Comparison of ENCODE assay signal across 9 cellular contexts in genomic region chr7:108358553-108358952, GRCh38.
A peak's percentile ranks its signal among the peaks of the same experiment; 100 is the strongest.
DNase-seq lines count a peak whose midpoint lies in the region; ATAC-seq, FAIRE-seq and TF ChIP-seq lines count a peak whose summit lies in the region.
"Had no signal": no experiment of that assay in that cellular context is flagged by ENCODE, and none has a peak within 500 bp of the region (broad histone marks: within the 10 kb centered on the region; RNA-seq: fewer than 3 reads in every experiment).

No MANE protein-coding gene starts in this region.

- DNase-seq in GM04503 (ENCODE audit: low read depth): peak; percentile 53
- peak; percentile 79 for DNase-seq in NCI-H2196 (lab: John Stamatoyannopoulos, UW; ENCODE audit: unreplicated experiment)
- DNase-seq in brain pericyte (ENCODE audit: low read depth, low spot score): peak; percentile 40
- peak; percentile 4 for DNase-seq in nephron progenitor cell
- no peak for DNase-seq in head of caudate nucleus
- no peak for DNase-seq in stimulated activated naive CD8-positive, alpha-beta T cell treated with anti-CD3 and anti-CD28 coated beads, Interleukin-15, Interleukin-2, amounts not matched to agents 100 U/mL and 50 U/mL, for 24 hours
- DNase-seq in D721Med (ENCODE audit: insufficient read length, low spot score): no peak

- no peaks in the 10 kb centered on the region for H3K27me3 Mint-ChIP-seq in nephron progenitor cell (ENCODE audit: low read depth, poor library complexity)

- H3K4me1 Mint-ChIP-seq in nephron progenitor cell: peaks cover 3% of the 10 kb centered on the region

- no peak for ATAC-seq in stimulated activated naive CD8-positive, alpha-beta T cell treated with anti-CD3 and anti-CD28 coated beads, Interleukin-15, Interleukin-2, amounts not matched to agents 100 U/mL and 50 U/mL, for 24 hours
- ATAC-seq in HG03196 (IDR thresholded peaks at IDR 0.05; ENCODE audit: unreplicated experiment): no peak

- peaks cover 4% of the 10 kb centered on the region for H3K9me3 Mint-ChIP-seq in nephron progenitor cell
- H3K9me3 Mint-ChIP-seq: T-helper 1 cell treated with Interleukin-12 subunit alpha and Interleukin-12 subunit beta and Interleukin-4 antibody, amounts not matched to agents 30 μg/mL and 1 μg/mL, for 36 hours had no signal

- no peak overlapping the region for H3K4me3 Mint-ChIP-seq in nephron progenitor cell
- H3K4me3 Mint-ChIP-seq: T-helper 1 cell treated with Interleukin-12 subunit alpha and Interleukin-12 subunit beta and Interleukin-4 antibody, amounts not matched to agents 30 μg/mL and 1 μg/mL, for 36 hours had no signal

- intact Hi-C loops in head of caudate nucleus (cut with DNase I): no loop called here

- TF ChIP-seq CTCF in nephron progenitor cell (IDR thresholded peaks at IDR 0.05): no peak
- TF ChIP-seq CTCF in D721Med (IDR thresholded peaks at IDR 0.05; ENCODE audit: insufficient read depth, missing control alignments): no peak

- H3K27ac Mint-ChIP-seq in nephron progenitor cell: no peak overlapping the region
- H3K27ac Mint-ChIP-seq: T-helper 1 cell treated with Interleukin-12 subunit alpha and Interleukin-12 subunit beta and Interleukin-4 antibody, amounts not matched to agents 30 μg/mL and 1 μg/mL, for 36 hours had no signal

- H3K36me3 Mint-ChIP-seq in nephron progenitor cell (ENCODE audit: low read depth): no peaks in the 10 kb centered on the region

- FAIRE-seq in D721Med (lab: Jason Lieb, UNC): no peak

Comparison
In these comparisons a context has a peak if more than half of its experiments do, and no peak if none do; other contexts are left out.
1. DNase-seq: peak in GM04503 (single experiment), NCI-H2196 (single experiment), brain pericyte (single experiment) and nephron progenitor cell (single experiment); none in head of caudate nucleus (0 of 42), stimulated activated naive CD8-positive, alpha-beta T cell treated with anti-CD3 and anti-CD28 coated beads, Interleukin-15, Interleukin-2, amounts not matched to agents 100 U/mL and 50 U/mL, for 24 hours (single experiment) and D721Med (single experiment).